In genomic region chr9:7533376-7534090, GRCh38 we compare ENCODE assay signal across 25 cellular contexts.
DNase-seq lines count a peak whose midpoint lies in the region; ATAC-seq and TF ChIP-seq lines count a peak whose summit lies in the region.
"Had no signal": no experiment of that assay in that cellular context is flagged by ENCODE, and none has a peak within 500 bp of the region (broad histone marks: within the 10 kb centered on the region; RNA-seq: fewer than 3 reads in every experiment).

No MANE protein-coding gene starts in this region.

- peak overlapping the region; percentile 19 for H3K27ac Mint-ChIP-seq in activated naive CD4-positive, alpha-beta T cell treated with anti-CD3 and anti-CD28 coated beads, Interleukin-2, amount 50 U/mL, for 24 hours
- H3K27ac Mint-ChIP-seq in T-helper 1 cell treated with Interleukin-12 subunit alpha and Interleukin-12 subunit beta and Interleukin-4 antibody, amounts not matched to agents 30 μg/mL and 1 μg/mL, for 36 hours, result peak overlapping the region; percentile 65
- H3K27ac Mint-ChIP-seq: IgD-negative memory B cell; stimulated activated memory B cell treated with anti-CD40 and anti-IgM and Interleukin-4, amounts not matched to agents 10 μg/mL and 1 μg/mL and 100 μg/mL, for 72 hours had no signal

- no peak for ATAC-seq in HG02981 (IDR thresholded peaks at IDR 0.05; ENCODE audit: unreplicated experiment)
- ATAC-seq: heart right ventricle; left ventricle myocardium superior; right cardiac atrium; stimulated activated memory B cell treated with anti-CD40 and anti-IgM and Interleukin-4, amounts not matched to agents 10 μg/mL and 1 μg/mL and 100 μg/mL, for 72 hours had no signal

- H2AFZ ChIP-seq in neural cell (ENCODE audit: low read depth, low read length), result peak overlapping the region; percentile 1

- no peak for DNase-seq in activated naive CD4-positive, alpha-beta T cell treated with Interleukin-2 at 50 U/mL for 16 hours
- peak; percentile 37 to 41 for DNase-seq in activated T-cell treated with anti-CD3 and anti-CD28 coated beads, Interleukin-2, amount 50 U/mL, for 48 hours
- no peak for DNase-seq in AG08395 (ENCODE audit: low spot score)
- DNase-seq: activated naive CD4-positive, alpha-beta T cell treated with anti-CD3 and anti-CD28 coated beads, Interleukin-2, amount 10 ng/mL, durations not matched to agents 7 days and 5 days; anterior cingulate cortex; DMS 273 treated with DMSO at 0.1 percent for 48 hours; foreskin melanocyte; heart right ventricle; left ventricle myocardium superior; NCI-H1694; NCI-H446; NCI-H748 treated with DMSO at 0.1 percent for 48 hours; right cardiac atrium; SHP77 treated with DMSO at 0.1 percent for 48 hours; stimulated activated CD4-positive, alpha-beta T cell treated with anti-CD3 and anti-CD28 coated beads, Interleukin-4, amount 100 ng/mL, for 24 hours; upper lobe of left lung had no signal

- TF ChIP-seq EP300 in neural cell (conservative IDR thresholded peaks at IDR 0.05; ENCODE audit: poor library complexity, severe bottlenecking), result no peak

- peak overlapping the region; percentile 69 for H3K27ac ChIP-seq in neural cell (ENCODE audit: low read length)
- H3K27ac ChIP-seq: BLaER1, breast epithelium, heart right ventricle, suprapubic skin, upper lobe of left lung had no signal

- no peaks in the 10 kb centered on the region for H3K9me3 Mint-ChIP-seq in activated naive CD4-positive, alpha-beta T cell treated with anti-CD3 and anti-CD28 coated beads, Interleukin-2, amount 50 U/mL, for 24 hours
- peaks cover 11% of the 10 kb centered on the region for H3K9me3 Mint-ChIP-seq in T-helper 1 cell treated with Interleukin-12 subunit alpha and Interleukin-12 subunit beta and Interleukin-4 antibody, amounts not matched to agents 30 μg/mL and 1 μg/mL, for 36 hours
- H3K9me3 Mint-ChIP-seq: activated naive CD4-positive, alpha-beta T cell treated with anti-CD3 and anti-CD28 coated beads, Interleukin-2, amount 10 ng/mL, durations not matched to agents 7 days and 5 days; IgD-negative memory B cell; stimulated activated memory B cell treated with anti-CD40 and anti-IgM and Interleukin-4, amounts not matched to agents 10 μg/mL and 1 μg/mL and 100 μg/mL, for 72 hours had no signal

- TF ChIP-seq RAD21 in neural cell (conservative IDR thresholded peaks at IDR 0.05), result no peak

- no peak overlapping the region for H3K4me2 ChIP-seq in neural cell (ENCODE audit: low read length)
- H3K4me2 ChIP-seq: BLaER1 had no signal

- no peak for TF ChIP-seq CTCF in neural cell (IDR thresholded peaks at IDR 0.05; ENCODE audit: poor library complexity, severe bottlenecking)

- H3K27me3 Mint-ChIP-seq in activated naive CD4-positive, alpha-beta T cell treated with anti-CD3 and anti-CD28 coated beads, Interleukin-2, amount 50 U/mL, for 24 hours, result peaks cover 24% of the 10 kb centered on the region
- peaks cover 27% of the 10 kb centered on the region for H3K27me3 Mint-ChIP-seq in T-helper 1 cell treated with Interleukin-12 subunit alpha and Interleukin-12 subunit beta and Interleukin-4 antibody, amounts not matched to agents 30 μg/mL and 1 μg/mL, for 36 hours (ENCODE audit: low read depth)

- H3K27me3 ChIP-seq in neural cell (ENCODE audit: insufficient read depth, low read depth, low read length), result no peaks in the 10 kb centered on the region
- H3K27me3 ChIP-seq: BLaER1, heart right ventricle, suprapubic skin, upper lobe of left lung had no signal

- H3K9me3 ChIP-seq in neural cell (ENCODE audit: low read length), result no peaks in the 10 kb centered on the region
- H3K9me3 ChIP-seq: BLaER1, breast epithelium, heart right ventricle, suprapubic skin, upper lobe of left lung had no signal

- no peaks in the 10 kb centered on the region for H3K9me2 ChIP-seq in neural cell (ENCODE audit: insufficient read depth, low read length)

- no peak overlapping the region for H3K4me3 Mint-ChIP-seq in activated naive CD4-positive, alpha-beta T cell treated with anti-CD3 and anti-CD28 coated beads, Interleukin-2, amount 50 U/mL, for 24 hours
- H3K4me3 Mint-ChIP-seq in T-helper 1 cell treated with Interleukin-12 subunit alpha and Interleukin-12 subunit beta and Interleukin-4 antibody, amounts not matched to agents 30 μg/mL and 1 μg/mL, for 36 hours, result peak overlapping the region; percentile 7
- H3K4me3 Mint-ChIP-seq: activated naive CD4-positive, alpha-beta T cell treated with anti-CD3 and anti-CD28 coated beads, Interleukin-2, amount 10 ng/mL, durations not matched to agents 7 days and 5 days; IgD-negative memory B cell; stimulated activated memory B cell treated with anti-CD40 and anti-IgM and Interleukin-4, amounts not matched to agents 10 μg/mL and 1 μg/mL and 100 μg/mL, for 72 hours had no signal

- H3K9ac ChIP-seq in neural cell (ENCODE audit: low read length), result no peak overlapping the region
- H3K9ac ChIP-seq: BLaER1 had no signal

- H3K36me3 ChIP-seq in neural cell (ENCODE audit: insufficient read depth, low read length), result no peaks in the 10 kb centered on the region
- H3K36me3 ChIP-seq: BLaER1, breast epithelium, heart right ventricle, suprapubic skin, upper lobe of left lung had no signal

- H4K20me1 ChIP-seq in neural cell (ENCODE audit: insufficient read depth), result no peaks in the 10 kb centered on the region
- H4K20me1 ChIP-seq: BLaER1 had no signal

- H3K4me1 Mint-ChIP-seq in activated naive CD4-positive, alpha-beta T cell treated with anti-CD3 and anti-CD28 coated beads, Interleukin-2, amount 50 U/mL, for 24 hours, result no peaks in the 10 kb centered on the region
- H3K4me1 Mint-ChIP-seq in T-helper 1 cell treated with Interleukin-12 subunit alpha and Interleukin-12 subunit beta and Interleukin-4 antibody, amounts not matched to agents 30 μg/mL and 1 μg/mL, for 36 hours (ENCODE audit: low read depth), result peaks cover 34% of the 10 kb centered on the region
- H3K4me1 Mint-ChIP-seq: IgD-negative memory B cell; stimulated activated memory B cell treated with anti-CD40 and anti-IgM and Interleukin-4, amounts not matched to agents 10 μg/mL and 1 μg/mL and 100 μg/mL, for 72 hours had no signal

- H3F3A ChIP-seq in neural cell (ENCODE audit: insufficient read depth, low read length, poor library complexity, severe bottlenecking), result no peaks in the 10 kb centered on the region

- H3K79me2 ChIP-seq in neural cell (replicated peaks; ENCODE audit: insufficient read depth, low read length), result no peaks in the 10 kb centered on the region

- no peak overlapping the region for H3K4me3 ChIP-seq in neural cell (ENCODE audit: low read length)
- H3K4me3 ChIP-seq: BLaER1, breast epithelium, heart right ventricle, suprapubic skin, upper lobe of left lung had no signal

- no peaks in the 10 kb centered on the region for H3K36me3 Mint-ChIP-seq in activated naive CD4-positive, alpha-beta T cell treated with anti-CD3 and anti-CD28 coated beads, Interleukin-2, amount 50 U/mL, for 24 hours
- peaks cover 4% of the 10 kb centered on the region for H3K36me3 Mint-ChIP-seq in T-helper 1 cell treated with Interleukin-12 subunit alpha and Interleukin-12 subunit beta and Interleukin-4 antibody, amounts not matched to agents 30 μg/mL and 1 μg/mL, for 36 hours (ENCODE audit: low read depth)
- H3K36me3 Mint-ChIP-seq: activated naive CD4-positive, alpha-beta T cell treated with anti-CD3 and anti-CD28 coated beads, Interleukin-2, amount 10 ng/mL, durations not matched to agents 7 days and 5 days; IgD-negative memory B cell; stimulated activated memory B cell treated with anti-CD40 and anti-IgM and Interleukin-4, amounts not matched to agents 10 μg/mL and 1 μg/mL and 100 μg/mL, for 72 hours had no signal

TF ChIP-seq in neural cell, 6 proteins besides CTCF, POLR2A, EP300 and RAD21:
- no peak for TF ChIP-seq MXI1 (conservative IDR thresholded peaks at IDR 0.05; ENCODE audit: poor library complexity, severe bottlenecking)
- TF ChIP-seq POLR2AphosphoS5 (IDR thresholded peaks at IDR 0.05), result no peak
- TF ChIP-seq SMC3 (conservative IDR thresholded peaks at IDR 0.05; ENCODE audit: poor library complexity), result no peak
- no peak for TF ChIP-seq EZH2 (IDR thresholded peaks at IDR 0.05; ENCODE audit: borderline replicate concordance, insufficient read depth, low read length, poor library complexity, severe bottlenecking)
- no peak for TF ChIP-seq REST (IDR thresholded peaks at IDR 0.05; ENCODE audit: borderline replicate concordance)
- TF ChIP-seq TAF1 (IDR thresholded peaks at IDR 0.05; ENCODE audit: low read depth), result no peak

Comparison
In these comparisons a context has a peak if more than half of its experiments do, and no peak if none do; other contexts are left out.
1. DNase-seq: peak in activated T-cell treated with anti-CD3 and anti-CD28 coated beads, Interleukin-2, amount 50 U/mL, for 48 hours (2 of 2); none in activated naive CD4-positive, alpha-beta T cell treated with Interleukin-2 at 50 U/mL for 16 hours (single experiment) and AG08395 (single experiment).